ENCODE assay signal across 9 cellular contexts in genomic region chr22:26214466-26214865, GRCh38.
"Had no signal": no experiment of that assay in that cellular context is flagged by ENCODE, and none has a peak within 500 bp of the region (broad histone marks: within the 10 kb centered on the region; RNA-seq: fewer than 3 reads in every experiment).

No MANE protein-coding gene starts in this region.

- H3K27ac ChIP-seq: GM23248, HL-60 had no signal

- ATAC-seq: HCT116, HepG2 had no signal

- DNase-seq: GM23248, GOT3, H7, HFFc6, KBM-7 had no signal

- H3K4me3 ChIP-seq: GM23248, HAP-1 had no signal
